ENCODE assay signal across 9 cellular contexts in genomic region chr14:59576332-59577294, GRCh38. TPM values are rescaled to one million over a fixed set of nuclear protein-coding genes. Genes with fewer than 3 reads are reported as not detected.
DNase-seq lines count a peak whose midpoint lies in the region; ATAC-seq and TF ChIP-seq lines count a peak whose summit lies in the region.
"Had no signal": no experiment of that assay in that cellular context is flagged by ENCODE, and none has a peak within 500 bp of the region (broad histone marks: within the 10 kb centered on the region; RNA-seq: fewer than 3 reads in every experiment).

TSS of gene CCDC175 (minus strand) at chr14:59576812. CDS start at chr14:59576775, 37 bp downstream.

- no peaks in the 10 kb centered on the region for H3K36me3 ChIP-seq in esophagus muscularis mucosa
- no peaks in the 10 kb centered on the region for H3K36me3 ChIP-seq in mucosa of stomach (ENCODE audit: control insufficient read depth, insufficient read depth, low read length)

- H3K27me3 ChIP-seq in esophagus muscularis mucosa (no peaks in the 10 kb centered on the region), mucosa of stomach (ENCODE audit: control insufficient read depth, insufficient read depth, low read length) (peaks cover 11% of the 10 kb centered on the region)

- H3K9ac ChIP-seq in mucosa of stomach (ENCODE audit: low read length) = peak within 1 kb of the TSS; percentile 2

- H3K27ac ChIP-seq in esophagus muscularis mucosa (replicated peaks in 1 of 4) = no peak within 1 kb of the TSS

- peak within 1 kb of the TSS in 2 of 7 donors; percentile 30 to 36 for H3K27ac Mint-ChIP-seq in CD14-positive monocyte

- peaks cover 0 to 5% (median 0%) of the 10 kb centered on the region in 7 donors for H3K9me3 Mint-ChIP-seq in CD14-positive monocyte

- TF ChIP-seq CTCF in CD14-positive monocyte (IDR thresholded peaks at IDR 0.05) = peak; percentile 97
- TF ChIP-seq CTCF in esophagus muscularis mucosa (IDR thresholded peaks at IDR 0.05) = peak; percentile 45 to 65 (median 59)

- DNase-seq in CD14-positive monocyte (ENCODE audit: low spot score) (peak; percentile 88), NOMO-1 (lab: John Stamatoyannopoulos, UW; ENCODE audit: unreplicated experiment in 2 of 2) (peak; percentile 75 to 81), activated T-cell treated with anti-CD3 and anti-CD28 coated beads for 24 hours (ENCODE audit: low read depth) (peak; percentile 72), esophagus muscularis mucosa (ENCODE audit: extremely low spot score) (no peak)
- peak; percentile 77 for DNase-seq in stimulated activated CD8-positive, alpha-beta memory T cell treated with anti-CD3 and anti-CD28 coated beads, Interleukin-4, amount 100 ng/mL, for 24 hours (ENCODE audit: low read depth)

- H3K4me3 ChIP-seq in esophagus muscularis mucosa = peak within 1 kb of the TSS; percentile 44 to 52 (median 48)
- peak within 1 kb of the TSS; percentile 39 for H3K4me3 ChIP-seq in mucosa of stomach (ENCODE audit: low read length)

- 25% methylated on average over 33 of the region's 46 CpGs for WGBS in esophagus muscularis mucosa

- H3K9me3 ChIP-seq in esophagus muscularis mucosa (no peaks in the 10 kb centered on the region), mucosa of stomach (ENCODE audit: control insufficient read depth, low read length) (no peaks in the 10 kb centered on the region)

- no peaks in the 10 kb centered on the region for H3K36me3 Mint-ChIP-seq in CD14-positive monocyte

- no peak for TF ChIP-seq POLR2A in esophagus muscularis mucosa (IDR thresholded peaks at IDR 0.05; ENCODE audit: low read depth)

- ATAC-seq in GM19372 (IDR thresholded peaks at IDR 0.05; ENCODE audit: low read depth, unreplicated experiment) = peak; percentile 97
- ATAC-seq in HG03469 (IDR thresholded peaks at IDR 0.05; ENCODE audit: unreplicated experiment) = peak; percentile 96

- H3K4me1 Mint-ChIP-seq in CD14-positive monocyte = peaks cover 10% of the 10 kb centered on the region

- intact Hi-C loops in CD14-positive monocyte (cut with micrococcal nuclease) (loop anchor here (5.0 to 10.0 kb wide), 3 partner anchors 69 to 94 kb away; partner anchors contain the start of genes JKAMP (in 2 of the 2) and L3HYPDH (in 2 of the 2)), esophagus muscularis mucosa (cut with DNase I) (no loop called here)

- H3K4me3 Mint-ChIP-seq in CD14-positive monocyte = peak within 1 kb of the TSS; percentile 77 to 92

- no peak for TF ChIP-seq EP300 in esophagus muscularis mucosa (IDR thresholded peaks at IDR 0.05)

- H3K27me3 Mint-ChIP-seq in CD14-positive monocyte (ENCODE audit: low read depth in 3 of 3) = peaks cover 4 to 14% (median 9%) of the 10 kb centered on the region in 3 donors

- H3K4me1 ChIP-seq in esophagus muscularis mucosa = peaks cover 0 to 12% (median 8%) of the 10 kb centered on the region in 4 donors
- H3K4me1 ChIP-seq in mucosa of stomach (ENCODE audit: control insufficient read depth, insufficient read depth, low read length) = peaks cover 9% of the 10 kb centered on the region

RNA-seq across cellular contexts. Expression of gene CCDC175, which starts in this region (rescaled TPM):
- polyA plus RNA-seq in CD14-positive monocyte = not detected
- total RNA-seq in esophagus muscularis mucosa = not detected
- polyA plus RNA-seq: adipose tissue had no signal

Comparison
In these comparisons a context has a peak if more than half of its experiments do, and no peak if none do; other contexts are left out.
1. Peak in DNase-seq in CD14-positive monocyte; RNA of the gene not detected or under 1 TPM.